23 cellular contexts compared by ENCODE assay signal in the genomic region with DNA sequence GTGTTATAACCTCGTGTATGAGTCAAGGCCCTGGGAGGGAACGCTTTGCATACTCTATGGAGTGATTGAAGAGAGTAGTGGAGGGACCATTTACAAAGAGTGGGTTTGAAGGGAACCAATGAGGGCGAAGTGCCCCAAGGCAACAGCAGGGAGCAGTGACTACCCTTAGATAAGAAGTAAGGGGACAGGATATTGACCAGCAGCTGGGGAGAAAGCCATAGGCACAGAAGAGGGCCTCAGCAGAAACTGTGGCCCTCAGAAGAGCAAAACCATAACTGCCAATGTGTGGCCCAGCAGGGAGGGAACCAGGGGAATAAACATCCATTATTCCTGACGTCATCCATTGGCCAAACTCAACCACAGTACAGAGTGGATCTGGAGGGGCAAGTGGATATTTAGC. TPM values are rescaled to one million over a fixed set of nuclear protein-coding genes. Genes with fewer than 3 reads are reported as not detected.
DNase-seq lines count a peak whose midpoint lies in the region; ATAC-seq and TF ChIP-seq lines count a peak whose summit lies in the region.
"Had no signal": no experiment of that assay in that cellular context is flagged by ENCODE, and none has a peak within 500 bp of the region (broad histone marks: within the 10 kb centered on the region; RNA-seq: fewer than 3 reads in every experiment).

No MANE protein-coding gene starts in this region.

- H3K4me3 Mint-ChIP-seq in endothelial cell (ENCODE audit: unreplicated experiment), result no peak overlapping the region
- H3K4me3 Mint-ChIP-seq: activated CD4-positive, alpha-beta T cell treated with anti-CD3 and anti-CD28 coated beads, Interleukin-2, amount 10 ng/mL, durations not matched to agents 7 days and 5 days; activated naive CD8-positive, alpha-beta T cell treated with anti-CD3 and anti-CD28 coated beads, Interleukin-2, amount 50 U/mL, for 24 hours; T-cell had no signal

- no peaks in the 10 kb centered on the region for H3K9me3 Mint-ChIP-seq in endothelial cell (ENCODE audit: unreplicated experiment)
- H3K9me3 Mint-ChIP-seq: activated CD4-positive, alpha-beta T cell treated with anti-CD3 and anti-CD28 coated beads, Interleukin-2, amount 10 ng/mL, durations not matched to agents 7 days and 5 days; activated naive CD8-positive, alpha-beta T cell treated with anti-CD3 and anti-CD28 coated beads, Interleukin-2, amount 50 U/mL, for 24 hours; T-cell had no signal

- H3K79me2 ChIP-seq in osteoblast (ENCODE audit: insufficient read depth, low read length), result peaks cover 94% of the 10 kb centered on the region

- H3K27me3 Mint-ChIP-seq in endothelial cell (ENCODE audit: unreplicated experiment), result no peaks in the 10 kb centered on the region
- H3K27me3 Mint-ChIP-seq: activated CD4-positive, alpha-beta T cell treated with anti-CD3 and anti-CD28 coated beads, Interleukin-2, amount 10 ng/mL, durations not matched to agents 7 days and 5 days had no signal

- H3K27ac Mint-ChIP-seq in endothelial cell (ENCODE audit: unreplicated experiment), result peak overlapping the region; percentile 15
- H3K27ac Mint-ChIP-seq: activated CD4-positive, alpha-beta T cell treated with anti-CD3 and anti-CD28 coated beads, Interleukin-2, amount 10 ng/mL, durations not matched to agents 7 days and 5 days; activated naive CD8-positive, alpha-beta T cell treated with anti-CD3 and anti-CD28 coated beads, Interleukin-2, amount 50 U/mL, for 24 hours; T-cell had no signal

- TF ChIP-seq CTCF in AG10803 (conservative IDR thresholded peaks at IDR 0.05; ENCODE audit: low read length) (0 out of 2 replicates have a peak, but pooled peaks have one; percentile 9), endothelial cell (IDR thresholded peaks at IDR 0.05; ENCODE audit: unreplicated experiment) (no peak), osteoblast (IDR thresholded peaks at IDR 0.05; ENCODE audit: extremely low read depth, low read depth, low read length) (no peak), ovary (IDR thresholded peaks at IDR 0.05) (no peak)

- peaks cover 9% of the 10 kb centered on the region for H3K4me1 Mint-ChIP-seq in endothelial cell (ENCODE audit: unreplicated experiment)
- H3K4me1 Mint-ChIP-seq: activated CD4-positive, alpha-beta T cell treated with anti-CD3 and anti-CD28 coated beads, Interleukin-2, amount 10 ng/mL, durations not matched to agents 7 days and 5 days; activated naive CD8-positive, alpha-beta T cell treated with anti-CD3 and anti-CD28 coated beads, Interleukin-2, amount 50 U/mL, for 24 hours had no signal

- TF ChIP-seq EP300 in ovary (IDR thresholded peaks at IDR 0.05), result no peak

- no peak for TF ChIP-seq POLR2A in ovary (IDR thresholded peaks at IDR 0.05)

- DNase-seq in AG10803 (ENCODE audit: low read depth), result no peak
- peak; percentile 44 for DNase-seq in NCI-H146 treated with DMSO at 0.1 percent for 48 hours (lab: John Stamatoyannopoulos, UW; ENCODE audit: unreplicated experiment)
- no peak for DNase-seq in endothelial cell (ENCODE audit: low spot score)
- DNase-seq in osteoblast (ENCODE audit: insufficient read length, low spot score, missing footprints), result no peak
- no peak for DNase-seq in DMS114 treated with DMSO at 0.1 percent for 48 hours (lab: John Stamatoyannopoulos, UW; ENCODE audit: unreplicated experiment)
- DNase-seq in ovary, result no peak
- DNase-seq in NCI-H1930 (lab: John Stamatoyannopoulos, UW), result no peak
- DNase-seq: activated CD4-positive, alpha-beta T cell treated with anti-CD3 and anti-CD28 coated beads, Interleukin-2, amount 10 ng/mL, durations not matched to agents 7 days and 5 days; activated naive CD8-positive, alpha-beta T cell treated with anti-CD3 and anti-CD28 coated beads, Interleukin-2, amount 50 U/mL, for 24 hours; DMS153; dorsolateral prefrontal cortex; glutamatergic neuron; KBM-7; left lung; MV-4-11; NCI-H2029; NCI-H510A; pancreas; stimulated activated CD4-positive, alpha-beta T cell treated with anti-CD3 and anti-CD28 coated beads, Interleukin-4, amount 100 ng/mL, for 4 hours; T-cell had no signal

- no peak for ATAC-seq in HG03439 (IDR thresholded peaks at IDR 0.05; ENCODE audit: unreplicated experiment)
- ATAC-seq: activated naive CD8-positive, alpha-beta T cell treated with anti-CD3 and anti-CD28 coated beads, Interleukin-2, amount 50 U/mL, for 24 hours; Right ventricle myocardium inferior; T-cell had no signal

- WGBS in ovary, 3 donors, result 78 to 93% (median 90%) methylated on average over 4 of the region's 4 CpGs

- H3K36me3 ChIP-seq in osteoblast (ENCODE audit: insufficient read depth, low read length) (peaks cover 7% of the 10 kb centered on the region), ovary (no peaks in the 10 kb centered on the region)
- H3K36me3 ChIP-seq: left lung, pancreas had no signal

- H3K27ac ChIP-seq in osteoblast (ENCODE audit: low read depth, low read length) (peak overlapping the region; percentile 62), ovary (no peak overlapping the region)
- H3K27ac ChIP-seq: dorsolateral prefrontal cortex, left lung, pancreas, skin epidermis had no signal

- H3K27me3 ChIP-seq in osteoblast (ENCODE audit: insufficient read depth, low read length), result no peaks in the 10 kb centered on the region
- no peaks in the 10 kb centered on the region for H3K27me3 ChIP-seq in ovary
- H3K27me3 ChIP-seq: dorsolateral prefrontal cortex, left lung, pancreas had no signal

- peaks cover 54% of the 10 kb centered on the region for H4K20me1 ChIP-seq in osteoblast (ENCODE audit: insufficient read depth, low read length)

- H3K4me2 ChIP-seq in osteoblast (ENCODE audit: insufficient read depth, low read length), result no peak overlapping the region

- H2AFZ ChIP-seq in osteoblast (ENCODE audit: low read length), result no peak overlapping the region

- H3K4me1 ChIP-seq in osteoblast (ENCODE audit: insufficient read depth, low read length), result peaks cover 47% of the 10 kb centered on the region
- H3K4me1 ChIP-seq in ovary (ENCODE audit: insufficient read depth), result peaks cover 33% of the 10 kb centered on the region

- intact Hi-C loops in ovary (cut with DNase I), result no loop called here

- peaks cover 4% of the 10 kb centered on the region for H3K36me3 Mint-ChIP-seq in endothelial cell (ENCODE audit: low read depth, unreplicated experiment)
- H3K36me3 Mint-ChIP-seq: T-cell had no signal

- H3K9me3 ChIP-seq in osteoblast (ENCODE audit: low read depth, low read length), result no peaks in the 10 kb centered on the region
- no peaks in the 10 kb centered on the region for H3K9me3 ChIP-seq in ovary
- H3K9me3 ChIP-seq: left lung, pancreas had no signal

- H3K4me3 ChIP-seq in AG10803 (ENCODE audit: low read length) (no peak overlapping the region), osteoblast (ENCODE audit: insufficient read depth, low read length) (no peak overlapping the region), ovary (no peak overlapping the region)
- H3K4me3 ChIP-seq: dorsolateral prefrontal cortex, left lung, pancreas, skin epidermis had no signal

RNA-seq across cellular contexts. Expression of a gene that starts 24.7 kb away (rescaled TPM):
- total RNA-seq in endothelial cell (ENCODE audit: unreplicated experiment) (53.3 TPM), osteoblast (74.9 and 83.7 TPM in 2 replicates), ovary (100 to 1,000 TPM in 2 of 7 donors, 10 to 100 TPM in 5; 28.4 to 107 (median 89.8) TPM)
- 100 to 1,000 TPM in 1 of 2 donors, 10 to 100 TPM in 1; 37.7 to 126 TPM for polyA plus RNA-seq in ovary
